In genomic region chr9:127980706-127981558, GRCh38 we compare ENCODE assay signal across 8 cellular contexts. TPM values are rescaled to one million over a fixed set of nuclear protein-coding genes. Genes with fewer than 3 reads are reported as not detected.
DNase-seq lines count a peak whose midpoint lies in the region; ATAC-seq and TF ChIP-seq lines count a peak whose summit lies in the region.

Gene EEIG1 (minus strand): TSS chr9:127980989. CDS start chr9:127980137, 852 bp downstream.

- H3K9me2 ChIP-seq in Loucy (replicated peaks; ENCODE audit: low read depth, low read length), result no peaks in the 10 kb centered on the region

- peaks cover 49% of the 10 kb centered on the region for H3K79me2 ChIP-seq in Loucy (ENCODE audit: insufficient read depth, low read length)

- intact Hi-C loops in activated T-helper 2 cell treated with anti-CD3 and anti-CD28 coated beads, Interferon-gamma antibody, Interleukin-2, Interleukin-4, amounts not matched to agents 10 μg/mL and 5 μg/mL and 100 μg/mL, durations not matched to agents 14 hours and 24 hours and 36 hours (cut with micrococcal nuclease), result loop anchor here (1.0 kb wide), 1 partner anchor 45 kb away; no protein-coding TSS in a partner anchor

- H3K4me1 ChIP-seq in Loucy (ENCODE audit: insufficient read depth, low read length, poor library complexity, severe bottlenecking), result peaks cover 55% of the 10 kb centered on the region

- H3K27me3 Mint-ChIP-seq in activated T-helper 2 cell treated with anti-CD3 and anti-CD28 coated beads, Interferon-gamma antibody, Interleukin-2, Interleukin-4, amounts not matched to agents 10 μg/mL and 5 μg/mL and 100 μg/mL, durations not matched to agents 14 hours and 24 hours and 36 hours (ENCODE audit: low read depth), result no peaks in the 10 kb centered on the region
- no peaks in the 10 kb centered on the region for H3K27me3 Mint-ChIP-seq in natural killer cell treated with Interleukin-12 subunit alpha and Interleukin-12 subunit beta and Interleukin-15 and Interleukin-18, amount 100 ng/mL, for 72 hours

- no peaks in the 10 kb centered on the region for H3K9me3 ChIP-seq in Loucy (ENCODE audit: insufficient read depth, low read depth, low read length)

- DNase-seq in EL (peak; percentile 92), H4 (ENCODE audit: low spot score) (peak; percentile 78), fibroblast of peridontal ligament (ENCODE audit: extremely low read depth) (peak; percentile 79)
- DNase-seq in activated T-helper 2 cell treated with anti-CD3 and anti-CD28 coated beads, Interferon-gamma antibody, Interleukin-2, Interleukin-4, amounts not matched to agents 10 μg/mL and 5 μg/mL and 100 μg/mL, durations not matched to agents 14 hours and 24 hours and 36 hours (ENCODE audit: low spot score), result peak; percentile 97
- peak; percentile 97 for DNase-seq in natural killer cell treated with Interleukin-12 subunit alpha and Interleukin-12 subunit beta and Interleukin-15 and Interleukin-18, amount 100 ng/mL, for 72 hours (ENCODE audit: low spot score)
- peak; percentile 95 to 98 (median 97) for DNase-seq in stimulated activated naive CD4-positive, alpha-beta T cell (lab: John Stamatoyannopoulos, UW)

- H3K27me3 ChIP-seq in Loucy (ENCODE audit: insufficient read depth, low read length, poor library complexity, severe bottlenecking), result no peaks in the 10 kb centered on the region

- H3K9ac ChIP-seq in Loucy (ENCODE audit: low read depth, low read length, poor library complexity, severe bottlenecking), result peak within 1 kb of the TSS; percentile 80

- TF ChIP-seq CTCF in Loucy (conservative IDR thresholded peaks at IDR 0.05; ENCODE audit: low read length), result no peak

- peaks cover 41% of the 10 kb centered on the region for H4K20me1 ChIP-seq in Loucy (ENCODE audit: insufficient read depth, low read length, poor library complexity, severe bottlenecking)

- H3K9me3 Mint-ChIP-seq in activated T-helper 2 cell treated with anti-CD3 and anti-CD28 coated beads, Interferon-gamma antibody, Interleukin-2, Interleukin-4, amounts not matched to agents 10 μg/mL and 5 μg/mL and 100 μg/mL, durations not matched to agents 14 hours and 24 hours and 36 hours, result no peaks in the 10 kb centered on the region
- H3K9me3 Mint-ChIP-seq in natural killer cell treated with Interleukin-12 subunit alpha and Interleukin-12 subunit beta and Interleukin-15 and Interleukin-18, amount 100 ng/mL, for 72 hours, result no peaks in the 10 kb centered on the region

- peaks cover 49% of the 10 kb centered on the region for H3K4me1 Mint-ChIP-seq in activated T-helper 2 cell treated with anti-CD3 and anti-CD28 coated beads, Interferon-gamma antibody, Interleukin-2, Interleukin-4, amounts not matched to agents 10 μg/mL and 5 μg/mL and 100 μg/mL, durations not matched to agents 14 hours and 24 hours and 36 hours (ENCODE audit: low read depth)
- H3K4me1 Mint-ChIP-seq in natural killer cell treated with Interleukin-12 subunit alpha and Interleukin-12 subunit beta and Interleukin-15 and Interleukin-18, amount 100 ng/mL, for 72 hours (ENCODE audit: low read depth in 2 of 2), result peaks cover 15 to 18% of the 10 kb centered on the region in 2 donors

- H3K4me2 ChIP-seq in Loucy (ENCODE audit: low read depth, low read length, poor library complexity, severe bottlenecking), result peak within 1 kb of the TSS; percentile 89

- no peaks in the 10 kb centered on the region for H3K36me3 ChIP-seq in Loucy (ENCODE audit: insufficient read depth, low read length)

- H3F3A ChIP-seq in Loucy (ENCODE audit: low read depth), result no peaks in the 10 kb centered on the region

- H3K36me3 Mint-ChIP-seq in activated T-helper 2 cell treated with anti-CD3 and anti-CD28 coated beads, Interferon-gamma antibody, Interleukin-2, Interleukin-4, amounts not matched to agents 10 μg/mL and 5 μg/mL and 100 μg/mL, durations not matched to agents 14 hours and 24 hours and 36 hours (ENCODE audit: low read depth), result peaks cover 18% of the 10 kb centered on the region
- H3K36me3 Mint-ChIP-seq in natural killer cell treated with Interleukin-12 subunit alpha and Interleukin-12 subunit beta and Interleukin-15 and Interleukin-18, amount 100 ng/mL, for 72 hours, result no peaks in the 10 kb centered on the region

- peak; percentile 99 for ATAC-seq in natural killer cell treated with Interleukin-12 subunit alpha and Interleukin-12 subunit beta and Interleukin-15 and Interleukin-18, amount 100 ng/mL, for 72 hours

- peak within 1 kb of the TSS; percentile 91 for H3K4me3 ChIP-seq in Loucy (ENCODE audit: low read length, poor library complexity, severe bottlenecking)

- H3K4me3 Mint-ChIP-seq in activated T-helper 2 cell treated with anti-CD3 and anti-CD28 coated beads, Interferon-gamma antibody, Interleukin-2, Interleukin-4, amounts not matched to agents 10 μg/mL and 5 μg/mL and 100 μg/mL, durations not matched to agents 14 hours and 24 hours and 36 hours (ENCODE audit: low read depth), result peak within 1 kb of the TSS; percentile 90
- peak within 1 kb of the TSS; percentile 87 for H3K4me3 Mint-ChIP-seq in natural killer cell treated with Interleukin-12 subunit alpha and Interleukin-12 subunit beta and Interleukin-15 and Interleukin-18, amount 100 ng/mL, for 72 hours

- peak; percentile 82 for TF ChIP-seq POLR2A in Raji (IDR thresholded peaks at IDR 0.05; ENCODE audit: insufficient read depth, low read depth, low read length)

- peak within 1 kb of the TSS; percentile 94 for H3K27ac Mint-ChIP-seq in activated T-helper 2 cell treated with anti-CD3 and anti-CD28 coated beads, Interferon-gamma antibody, Interleukin-2, Interleukin-4, amounts not matched to agents 10 μg/mL and 5 μg/mL and 100 μg/mL, durations not matched to agents 14 hours and 24 hours and 36 hours
- H3K27ac Mint-ChIP-seq in natural killer cell treated with Interleukin-12 subunit alpha and Interleukin-12 subunit beta and Interleukin-15 and Interleukin-18, amount 100 ng/mL, for 72 hours, result peak within 1 kb of the TSS; percentile 57 to 74

- H2AFZ ChIP-seq in Loucy (ENCODE audit: low read length), result peak within 1 kb of the TSS; percentile 87; the same call in 1 of the 2 replicates

RNA-seq across cellular contexts. Expression of gene EEIG1, which starts in this region (rescaled TPM):
- total RNA-seq in H4 (2014; rRNA removed; shearing (Covaris generic)), result 7.6 and 10.6 TPM in 2 replicates
- total RNA-seq in activated T-helper 2 cell treated with anti-CD3 and anti-CD28 coated beads, Interferon-gamma antibody, Interleukin-2, Interleukin-4, amounts not matched to agents 10 μg/mL and 5 μg/mL and 100 μg/mL, durations not matched to agents 14 hours and 24 hours and 36 hours, result 43.8 and 53.3 TPM in 2 replicates
- 10 to 100 TPM in 1 of 2 donors, 1 to 10 TPM in 1; 8.2 to 16.4 TPM for total RNA-seq in natural killer cell treated with Interleukin-12 subunit alpha and Interleukin-12 subunit beta and Interleukin-15 and Interleukin-18, amount 100 ng/mL, for 72 hours

Comparison
In these comparisons a context has a peak if more than half of its experiments do, and no peak if none do; other contexts are left out.
1. Peak in every context shown above with its lines: DNase-seq, ATAC-seq and H3K4me3 ChIP-seq.